ENCODE assay signal across 10 cellular contexts in genomic region chr12:31651893-31652521, GRCh38. TPM values are rescaled to one million over a fixed set of nuclear protein-coding genes. Genes with fewer than 3 reads are reported as not detected.
DNase-seq lines count a peak whose midpoint lies in the region; ATAC-seq and TF ChIP-seq lines count a peak whose summit lies in the region.
"Had no signal": no experiment of that assay in that cellular context is flagged by ENCODE, and none has a peak within 500 bp of the region (broad histone marks: within the 10 kb centered on the region; RNA-seq: fewer than 3 reads in every experiment).

No MANE protein-coding gene starts in this region.

- no peaks in the 10 kb centered on the region for H3K36me3 ChIP-seq in body of pancreas (replicated peaks in 1 of 2; ENCODE audit: insufficient read depth in 1 of 2, low read depth in 2 of 2)
- H3K36me3 ChIP-seq in stomach = no peaks in the 10 kb centered on the region

- H3K9me3 Mint-ChIP-seq in CD14-positive monocyte = peaks cover 0 to 3% (median 0%) of the 10 kb centered on the region in 7 donors

- H3K9me3 ChIP-seq in body of pancreas = no peaks in the 10 kb centered on the region
- H3K9me3 ChIP-seq in stomach = no peaks in the 10 kb centered on the region
- H3K9me3 ChIP-seq: A549 had no signal

- intact Hi-C loops in body of pancreas (cut with DNase I) = no loop called here
- intact Hi-C loops in stomach (cut with DNase I; ENCODE audit: low total_unique reads) = loop anchor here (10.0 kb wide), 1 partner anchor 663 kb away; no protein-coding TSS in a partner anchor
- intact Hi-C loops in CD14-positive monocyte (cut with micrococcal nuclease) = loop anchor here (5.0 to 10.0 kb wide), 5 partner anchors 327 to 1033 kb away; partner anchors contain the start of genes BICD1 (in 1 of the 2) and SINHCAF (in 1 of the 2)

- no peak for TF ChIP-seq EP300 in stomach (IDR thresholded peaks at IDR 0.05)

- no peaks in the 10 kb centered on the region for H3K36me3 Mint-ChIP-seq in CD14-positive monocyte

- no peak for TF ChIP-seq CTCF in body of pancreas (IDR thresholded peaks at IDR 0.05)
- no peak for TF ChIP-seq CTCF in stomach (IDR thresholded peaks at IDR 0.05)
- no peak for TF ChIP-seq CTCF in CD14-positive monocyte (IDR thresholded peaks at IDR 0.05)

- H3K27me3 Mint-ChIP-seq in CD14-positive monocyte (ENCODE audit: low read depth in 3 of 3) = peaks cover 0 to 2% (median 0%) of the 10 kb centered on the region in 3 donors

- peaks cover 20% of the 10 kb centered on the region for H3K4me1 Mint-ChIP-seq in CD14-positive monocyte

- H3K27ac Mint-ChIP-seq in CD14-positive monocyte = peak overlapping the region in 1 of 7 donors; percentile 94

- H3K4me1 ChIP-seq in body of pancreas (peaks cover 48% of the 10 kb centered on the region), stomach (peaks cover 0 to 20% (median 12%) of the 10 kb centered on the region in 4 donors)

- 83 to 86% methylated on average over 18 of the region's 18 CpGs for WGBS in body of pancreas, 2 donors
- 84 to 89% (median 87%) methylated on average over 18 of the region's 18 CpGs for WGBS in stomach, 5 donors

- H3K4me3 Mint-ChIP-seq in CD14-positive monocyte = no peak overlapping the region

- H3K27ac ChIP-seq in body of pancreas (peak overlapping the region in 3 of 4 donors; percentile 46 to 77 (median 66)), stomach (no peak overlapping the region)

- DNase-seq in NCI-H1694 (lab: John Stamatoyannopoulos, UW) (peak; percentile 34), NCI-H1694 treated with DMSO at 0.1 percent for 48 hours (lab: John Stamatoyannopoulos, UW) (no peak), NCI-H510A (lab: John Stamatoyannopoulos, UW) (peak; percentile 74), body of pancreas (no peak), stomach (peak; percentile 13), CD14-positive monocyte (ENCODE audit: low spot score) (no peak)
- DNase-seq: activated gamma-delta T cell had no signal

- H3K27me3 ChIP-seq in body of pancreas = no peaks in the 10 kb centered on the region
- no peaks in the 10 kb centered on the region for H3K27me3 ChIP-seq in stomach

- ATAC-seq in body of pancreas = no peak
- no peak for ATAC-seq in GM18520 (IDR thresholded peaks at IDR 0.05; ENCODE audit: unreplicated experiment)
- no peak for ATAC-seq in GM21447 (IDR thresholded peaks at IDR 0.05; ENCODE audit: unreplicated experiment)

- H3K4me3 ChIP-seq in body of pancreas = no peak overlapping the region
- no peak overlapping the region for H3K4me3 ChIP-seq in stomach
- H3K4me3 ChIP-seq: A549 had no signal

- no peak for TF ChIP-seq POLR2A in body of pancreas (IDR thresholded peaks at IDR 0.05)
- no peak for TF ChIP-seq POLR2A in stomach (IDR thresholded peaks at IDR 0.05)

RNA-seq across cellular contexts. Expression of gene ETFBKMT, which starts 7.5 kb away (rescaled TPM):
- total RNA-seq in body of pancreas = 1 to 10 TPM; 2.9 to 4.9 TPM
- total RNA-seq in stomach = 1 to 10 TPM in 4 of 5 donors, not detected in 1; 1.7 to 5.0 (median 4.8) TPM
- 1 to 10 TPM; 1.1 to 3.1 (median 2.4) TPM for polyA plus RNA-seq in stomach
- 1 to 10 TPM; 1.5 to 2.2 TPM for polyA plus RNA-seq in CD14-positive monocyte

Comparison
In these comparisons a context has a peak if more than half of its experiments do, and no peak if none do; other contexts are left out.
1. DNase-seq: peak in NCI-H1694 (single experiment), NCI-H510A (single experiment) and stomach (single experiment); none in NCI-H1694 treated with DMSO at 0.1 percent for 48 hours (single experiment), body of pancreas (0 of 4) and CD14-positive monocyte (single experiment).
2. H3K27ac ChIP-seq: peak in body of pancreas (3 of 4); none in stomach (0 of 5).